Comparison of ENCODE assay signal across 12 cellular contexts in the genomic region with DNA sequence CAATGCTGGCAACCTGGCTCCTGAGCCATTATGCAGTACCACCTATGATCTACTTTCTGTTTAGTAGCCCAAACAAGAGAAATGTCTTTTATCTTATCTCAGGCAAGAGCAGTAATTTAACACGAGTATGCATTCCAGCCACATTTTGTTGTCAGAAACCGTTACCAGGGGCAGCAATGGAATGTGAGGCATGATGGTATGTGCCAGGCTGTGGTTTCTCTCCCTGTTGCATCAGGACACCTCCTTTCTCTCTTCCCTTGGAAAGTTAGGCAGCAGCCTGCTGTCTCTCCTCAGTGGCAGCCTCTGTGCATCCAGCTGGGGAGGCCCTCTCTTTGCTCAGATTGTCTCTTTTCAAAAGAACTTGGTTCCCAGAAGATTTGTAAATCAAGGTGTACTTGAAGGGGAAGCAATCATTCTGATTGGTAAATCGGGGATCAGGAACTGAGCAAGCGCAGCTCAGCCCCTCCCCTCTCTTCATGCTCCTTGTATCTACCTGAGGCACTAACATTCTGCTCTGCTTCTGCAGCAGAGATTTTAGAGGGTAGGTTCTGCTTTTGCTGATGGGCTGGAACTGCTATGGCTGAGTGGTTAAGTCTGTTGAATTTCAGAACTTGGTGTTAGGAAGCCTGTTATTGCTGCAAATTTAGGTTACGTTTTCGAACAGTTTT.
DNase-seq lines count a peak whose midpoint lies in the region; ATAC-seq and TF ChIP-seq lines count a peak whose summit lies in the region.
"Had no signal": no experiment of that assay in that cellular context is flagged by ENCODE, and none has a peak within 500 bp of the region (broad histone marks: within the 10 kb centered on the region; RNA-seq: fewer than 3 reads in every experiment).

No MANE protein-coding gene starts in this region.

- H4K20me1 ChIP-seq in mammary epithelial cell (ENCODE audit: insufficient read depth, low read length), result no peaks in the 10 kb centered on the region

- H3K36me3 Mint-ChIP-seq in type B pancreatic cell, result no peaks in the 10 kb centered on the region

- intact Hi-C loops in mammary epithelial cell (cut with micrococcal nuclease), result loop anchor here (2.0 to 5.0 kb wide), 3 partner anchors 97 to 240 kb away; no protein-coding TSS in a partner anchor

- in situ Hi-C loops in mammary epithelial cell (cut with MboI; ENCODE audit: low sequenced_read_pairs in 2 of 2), result no loop called here

- H3K4me1 ChIP-seq in HUES48 (ENCODE audit: control insufficient read depth, insufficient read depth, low read length) (peaks cover 10% of the 10 kb centered on the region), mammary epithelial cell (ENCODE audit: insufficient read depth, low read length) (peaks cover 29% of the 10 kb centered on the region)

- peak overlapping the region; percentile 61 for H3K27ac Mint-ChIP-seq in type B pancreatic cell

- H3K36me3 ChIP-seq in HUES48 (ENCODE audit: control insufficient read depth, insufficient read depth, low read length) (no peaks in the 10 kb centered on the region), mammary epithelial cell (ENCODE audit: insufficient read depth, low read length) (no peaks in the 10 kb centered on the region)

- WGBS in mammary epithelial cell (ENCODE audit: low coverage, missing lambda C conversion rate), result 50% methylated on average over 4 of the region's 6 CpGs

- no peaks in the 10 kb centered on the region for H3K27me3 Mint-ChIP-seq in type B pancreatic cell
- H3K27me3 Mint-ChIP-seq: IgD-negative memory B cell had no signal

- ATAC-seq in GM18858 (IDR thresholded peaks at IDR 0.05; ENCODE audit: unreplicated experiment), result no peak
- ATAC-seq: HCT116 had no signal

- H3K4me3 ChIP-seq in HUES48 (ENCODE audit: low read depth, low read length), result no peak overlapping the region
- H3K4me3 ChIP-seq in mammary epithelial cell (replicated peaks in 1 of 3; ENCODE audit: insufficient read depth in 1 of 3, low read depth in 2 of 3, low read length in 3 of 3), result peak overlapping the region in 1 of 3 experiments; percentile 9

- peak overlapping the region; percentile 47 for H3K4me2 ChIP-seq in mammary epithelial cell (ENCODE audit: insufficient read depth, low read depth, low read length)

- H3K9ac ChIP-seq in HUES48 (ENCODE audit: low read depth, low read length) (no peak overlapping the region), mammary epithelial cell (ENCODE audit: insufficient read depth, low read length) (no peak overlapping the region)

- H3K9me3 ChIP-seq in HUES48 (ENCODE audit: control insufficient read depth, insufficient read depth, low read length) (no peaks in the 10 kb centered on the region), mammary epithelial cell (replicated peaks; ENCODE audit: insufficient read depth, low read length) (peaks cover 5% of the 10 kb centered on the region)

- H3K4me1 Mint-ChIP-seq in type B pancreatic cell (ENCODE audit: unreplicated experiment), result peaks cover 28% of the 10 kb centered on the region

- H3K27me3 ChIP-seq in HUES48 (ENCODE audit: control insufficient read depth, insufficient read depth, low read length), result no peaks in the 10 kb centered on the region
- H3K27me3 ChIP-seq in mammary epithelial cell (ENCODE audit: insufficient read depth, low read length), result no peaks in the 10 kb centered on the region

- TF ChIP-seq CTCF in mammary epithelial cell (conservative IDR thresholded peaks at IDR 0.05 in 1 of 2, IDR thresholded peaks at IDR 0.05 in 1 of 2; ENCODE audit: extremely low read depth in 1 of 2, insufficient read depth in 1 of 2, low read depth in 1 of 2, low read length in 2 of 2), result no peak
- no peak for TF ChIP-seq CTCF in type B pancreatic cell (conservative IDR thresholded peaks at IDR 0.05)

- peak overlapping the region; percentile 66 for H2AFZ ChIP-seq in mammary epithelial cell (ENCODE audit: low read depth, low read length)

- H3K27ac ChIP-seq in HUES48 (ENCODE audit: low read depth, low read length), result peak overlapping the region; percentile 16
- H3K27ac ChIP-seq in mammary epithelial cell (ENCODE audit: insufficient read depth, low read depth, low read length), result peak overlapping the region; percentile 75

- DNase-seq in mammary epithelial cell (peak; percentile 83), iPS-NIHi11 (ENCODE audit: low spot score) (peak; percentile 29), type B pancreatic cell (ENCODE audit: extremely low spot score, unreplicated experiment) (no peak), cerebellar nuclear complex (lab: John Stamatoyannopoulos, UW) (no peak), HT-29 (ENCODE audit: low spot score) (no peak)
- no peak for DNase-seq in stimulated activated naive CD4-positive, alpha-beta T cell treated with Interleukin-2 at 50 U/mL for 16 hours (lab: John Stamatoyannopoulos, UW)
- DNase-seq: midbrain, NCI-H748 treated with DMSO at 0.1 percent for 48 hours had no signal

- H3K4me3 Mint-ChIP-seq in type B pancreatic cell, result no peak overlapping the region
- H3K4me3 Mint-ChIP-seq: IgD-negative memory B cell had no signal

- peaks cover 22% of the 10 kb centered on the region for H3K9me3 Mint-ChIP-seq in type B pancreatic cell

- dilution Hi-C loops in mammary epithelial cell (cut with HindIII; ENCODE audit: low sequenced_read_pairs), result loop anchor here (5.0 kb wide), 2 partner anchors 40 to 45 kb away; no protein-coding TSS in a partner anchor

- no peaks in the 10 kb centered on the region for H3K79me2 ChIP-seq in mammary epithelial cell (ENCODE audit: insufficient read depth, low read length)

- BruUV-seq in mammary epithelial cell (replicated peaks; lab: Mats Ljungman, UMichigan), result no TSS peak

- CTCF ChIA-PET in mammary epithelial cell (lab: Charles Lee; ENCODE audit: low non-redundant PET), result no interaction called here

Comparison
In these comparisons a context has a peak if more than half of its experiments do, and no peak if none do; other contexts are left out.
1. DNase-seq: peak in mammary epithelial cell (single experiment) and iPS-NIHi11 (single experiment); none in type B pancreatic cell (single experiment), stimulated activated naive CD4-positive, alpha-beta T cell treated with Interleukin-2 at 50 U/mL for 16 hours (single experiment), cerebellar nuclear complex (0 of 2) and HT-29 (single experiment).